ENCODE assay signal across 10 cellular contexts in the genomic region with DNA sequence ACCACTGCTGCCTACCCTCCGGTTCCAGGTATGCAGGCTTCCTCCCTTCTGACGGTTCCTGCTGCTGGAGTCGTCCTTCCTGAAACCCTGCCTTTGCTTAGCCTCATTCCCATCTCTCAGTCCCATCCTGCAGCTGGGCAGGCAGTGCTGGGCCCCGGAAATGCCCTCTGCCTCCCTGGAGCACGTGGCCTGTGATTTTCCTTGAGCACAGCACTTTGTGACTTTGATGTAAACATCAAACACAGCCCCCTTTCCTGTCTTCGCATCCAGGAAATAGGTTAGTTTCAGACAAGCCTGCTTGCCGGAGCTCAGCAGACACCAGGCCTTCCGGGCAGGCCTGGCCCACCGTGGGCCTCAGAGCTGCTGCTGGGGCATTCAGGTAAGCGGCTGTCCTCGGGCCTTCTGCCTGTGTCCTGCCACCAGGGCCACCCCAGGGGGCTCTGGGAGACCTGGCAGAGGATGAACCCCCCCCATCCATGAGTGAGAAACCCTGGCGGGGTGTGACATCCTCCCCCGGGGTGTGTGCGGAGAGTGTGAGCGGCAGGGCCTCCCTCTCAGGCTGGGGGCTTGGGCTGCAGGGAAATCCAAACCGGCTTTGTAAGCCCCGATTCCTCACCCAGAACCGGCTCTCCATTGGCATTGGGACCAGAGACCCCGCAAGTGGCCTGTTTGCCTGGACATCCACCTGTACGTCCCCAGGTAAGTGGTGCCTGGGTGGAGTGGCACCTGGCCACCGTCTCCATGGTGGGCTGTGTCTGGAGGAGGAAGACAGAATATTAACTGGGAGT. TPM values are rescaled to one million over a fixed set of nuclear protein-coding genes. Genes with fewer than 3 reads are reported as not detected.
DNase-seq lines count a peak whose midpoint lies in the region; ATAC-seq and TF ChIP-seq lines count a peak whose summit lies in the region.
"Had no signal": no experiment of that assay in that cellular context is flagged by ENCODE, and none has a peak within 500 bp of the region (broad histone marks: within the 10 kb centered on the region; RNA-seq: fewer than 3 reads in every experiment).

A gene (plus strand): TSS at position 281 of the 788 bp plus-strand sequence. CDS start 10,461 bp downstream, outside the sequence.

- no peaks in the 10 kb centered on the region for H3K9me3 Mint-ChIP-seq in activated naive CD4-positive, alpha-beta T cell treated with anti-CD3 and anti-CD28 coated beads for 36 hours
- no peaks in the 10 kb centered on the region for H3K9me3 Mint-ChIP-seq in neural crest cell

- no peaks in the 10 kb centered on the region for H3K36me3 ChIP-seq in urinary bladder (ENCODE audit: insufficient read depth)

- TF ChIP-seq CTCF in neural crest cell (conservative IDR thresholded peaks at IDR 0.05) = no peak

- H3K27ac ChIP-seq in urinary bladder (ENCODE audit: low read depth) = no peak within 1 kb of the TSS
- H3K27ac ChIP-seq: A549 had no signal

- H3K27me3 Mint-ChIP-seq in activated naive CD4-positive, alpha-beta T cell treated with anti-CD3 and anti-CD28 coated beads for 36 hours (ENCODE audit: low read depth) = no peaks in the 10 kb centered on the region
- no peaks in the 10 kb centered on the region for H3K27me3 Mint-ChIP-seq in neural crest cell (ENCODE audit: low read depth)

- intact Hi-C loops in cardiac septum (cut with DNase I) = no loop called here
- intact Hi-C loops in Right ventricle myocardium inferior (cut with DNase I) = loop anchor here (5.0 kb wide), 1 partner anchor 34 kb away; no protein-coding TSS in a partner anchor
- intact Hi-C loops in activated naive CD4-positive, alpha-beta T cell treated with anti-CD3 and anti-CD28 coated beads for 36 hours (cut with micrococcal nuclease) = loop anchor here (1.0 to 10.0 kb wide), 5 partner anchors 49 to 1621 kb away; a partner anchor contains a TSS

- 81% methylated on average over 21 of the region's 21 CpGs for WGBS in urinary bladder

- DNase-seq in cardiac septum (ENCODE audit: low spot score) = peak; percentile 64
- DNase-seq in Right ventricle myocardium inferior (ENCODE audit: missing footprints) = no peak
- peak; percentile 76 for DNase-seq in activated naive CD4-positive, alpha-beta T cell treated with anti-CD3 and anti-CD28 coated beads for 36 hours
- no peak for DNase-seq in neural crest cell (ENCODE audit: low read depth, low spot score)
- DNase-seq in COLO829 (ENCODE audit: low spot score) = no peak
- no peak for DNase-seq in HuH-7 (ENCODE audit: low spot score)

- peak within 1 kb of the TSS; percentile 7 for H3K4me3 ChIP-seq in urinary bladder (ENCODE audit: low read depth, low read length)
- H3K4me3 ChIP-seq: A549 had no signal

- CTCF ChIA-PET in activated naive CD4-positive, alpha-beta T cell treated with anti-CD3 and anti-CD28 coated beads for 36 hours (lab: Charles Lee) = interaction anchor here (0.9 to 4.1 kb wide), 8 partner anchors 14 to 122 kb away, joined by 3 to 38 read pairs (median 4); a partner anchor contains a TSS

- H3K36me3 Mint-ChIP-seq in activated naive CD4-positive, alpha-beta T cell treated with anti-CD3 and anti-CD28 coated beads for 36 hours (ENCODE audit: low read depth) = peaks cover 26% of the 10 kb centered on the region
- no peaks in the 10 kb centered on the region for H3K36me3 Mint-ChIP-seq in neural crest cell (ENCODE audit: low read depth)

- peaks cover 69% of the 10 kb centered on the region for H3K4me1 Mint-ChIP-seq in activated naive CD4-positive, alpha-beta T cell treated with anti-CD3 and anti-CD28 coated beads for 36 hours (ENCODE audit: low read depth)
- H3K4me1 Mint-ChIP-seq in neural crest cell = peaks cover 13% of the 10 kb centered on the region

- peak within 1 kb of the TSS; percentile 85 for H3K4me3 Mint-ChIP-seq in activated naive CD4-positive, alpha-beta T cell treated with anti-CD3 and anti-CD28 coated beads for 36 hours
- no peak within 1 kb of the TSS for H3K4me3 Mint-ChIP-seq in neural crest cell

- H3K27ac Mint-ChIP-seq in activated naive CD4-positive, alpha-beta T cell treated with anti-CD3 and anti-CD28 coated beads for 36 hours = peak within 1 kb of the TSS; percentile 95
- H3K27ac Mint-ChIP-seq in neural crest cell (ENCODE audit: unreplicated experiment) = peak within 1 kb of the TSS; percentile 92

- ATAC-seq in Right ventricle myocardium inferior = no peak
- no peak for ATAC-seq in GM18867 (IDR thresholded peaks at IDR 0.05; ENCODE audit: unreplicated experiment)
- ATAC-seq: A549 had no signal

- H3K4me1 ChIP-seq in urinary bladder (ENCODE audit: insufficient read depth) = no peaks in the 10 kb centered on the region
- H3K4me1 ChIP-seq: A549 had no signal

RNA-seq across cellular contexts. Expression of the gene that starts here (rescaled TPM):
- total RNA-seq in cardiac septum = 1.2 TPM
- 1.6 TPM for total RNA-seq in Right ventricle myocardium inferior
- 100 to 1,000 TPM; 167 TPM for total RNA-seq in activated naive CD4-positive, alpha-beta T cell treated with anti-CD3 and anti-CD28 coated beads for 36 hours
- total RNA-seq in neural crest cell = 2.4 and 2.8 TPM in 2 replicates
- 1.9 TPM for total RNA-seq in urinary bladder
- polyA plus RNA-seq in urinary bladder = 2.5 TPM
- total RNA-seq: kidney epithelial cell had no signal

Comparison
In these comparisons a context has a peak if more than half of its experiments do, and no peak if none do; other contexts are left out.
1. RNA of the gene that starts here (total RNA-seq): 167 TPM in activated naive CD4-positive, alpha-beta T cell treated with anti-CD3 and anti-CD28 coated beads for 36 hours; 2.4 to 2.8 TPM in neural crest cell, 1.9 TPM in urinary bladder (single experiment), 1.6 TPM in Right ventricle myocardium inferior (single experiment) and 1.2 TPM in cardiac septum (single experiment); every median in the first group is over 10 times any median in the second.
2. DNase-seq: peak in cardiac septum (single experiment) and activated naive CD4-positive, alpha-beta T cell treated with anti-CD3 and anti-CD28 coated beads for 36 hours (single experiment); none in Right ventricle myocardium inferior (single experiment), neural crest cell (single experiment), COLO829 (single experiment) and HuH-7 (single experiment).